Comparison of ENCODE assay signal across 11 cellular contexts in the genomic region with DNA sequence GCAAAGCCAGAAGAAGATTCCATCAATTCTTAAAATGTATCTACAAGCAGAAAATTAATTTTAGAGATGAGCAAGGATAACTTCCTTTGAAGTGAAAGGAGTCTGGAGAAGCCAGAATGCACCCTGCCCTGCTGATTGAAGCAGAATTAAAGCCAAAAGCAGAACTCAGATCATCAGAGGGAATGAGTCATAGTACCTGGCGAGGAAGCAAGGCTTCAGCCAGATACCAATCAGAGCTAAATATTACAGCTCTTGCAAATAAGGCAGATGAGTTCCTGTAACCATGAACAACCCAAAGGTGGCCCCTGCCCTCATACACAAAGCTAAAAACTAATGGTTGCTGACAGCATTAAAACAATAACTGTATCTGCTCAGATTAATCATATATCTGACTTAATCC. TPM values are rescaled to one million over a fixed set of nuclear protein-coding genes. Genes with fewer than 3 reads are reported as not detected.
DNase-seq lines count a peak whose midpoint lies in the region; ATAC-seq and TF ChIP-seq lines count a peak whose summit lies in the region.
"Had no signal": no experiment of that assay in that cellular context is flagged by ENCODE, and none has a peak within 500 bp of the region (broad histone marks: within the 10 kb centered on the region; RNA-seq: fewer than 3 reads in every experiment).

No MANE protein-coding gene starts in this region.

- peak overlapping the region; percentile 32 to 46 for H3K4me3 ChIP-seq in HCT116 (replicated peaks in 1 of 2; ENCODE audit: low read depth in 1 of 2, low read length in 2 of 2)
- H3K4me3 ChIP-seq in fibroblast of villous mesenchyme (ENCODE audit: low read depth, low read length), result no peak overlapping the region

- DNase-seq in HCT116 (ENCODE audit: low read depth, low spot score), result peak; percentile 71
- peak; percentile 30 for DNase-seq in SKM-1 (lab: John Stamatoyannopoulos, UW; ENCODE audit: unreplicated experiment)
- peak; percentile 37 for DNase-seq in fibroblast of villous mesenchyme (ENCODE audit: low read depth)
- no peak for DNase-seq in D341Med (ENCODE audit: low spot score)
- no peak for DNase-seq in central memory CD4-positive, alpha-beta T cell
- DNase-seq in sciatic nerve (ENCODE audit: low spot score), result no peak
- DNase-seq: dermis blood vessel endothelial cell, posterior cingulate gyrus had no signal

- peak overlapping the region; percentile 34 for H3K9ac ChIP-seq in HCT116 (ENCODE audit: low read length)

- intact Hi-C loops in HCT116 (cut with micrococcal nuclease) (no loop called here), sciatic nerve (cut with DNase I) (no loop called here)

- H4K20me1 ChIP-seq in HCT116 (ENCODE audit: insufficient read depth), result no peaks in the 10 kb centered on the region

- BruUV-seq in HCT116 (replicated peaks; lab: Mats Ljungman, UMichigan), result no TSS peak

- H3K4me1 ChIP-seq in HCT116 (ENCODE audit: control insufficient read depth in 1 of 2, insufficient read depth in 2 of 2, low read length in 2 of 2), result peaks cover 29 to 34% of the 10 kb centered on the region in 2 experiments

- H3K27me3 ChIP-seq in HCT116 (ENCODE audit: insufficient read depth, low read length), result no peaks in the 10 kb centered on the region

- H2AFZ ChIP-seq in HCT116 (ENCODE audit: low read depth, low read length, poor library complexity, severe bottlenecking), result no peak overlapping the region

- TF ChIP-seq CTCF in 22Rv1 (IDR thresholded peaks at IDR 0.05) (no peak), HCT116 (IDR thresholded peaks at IDR 0.05 in 2 of 3, conservative IDR thresholded peaks at IDR 0.05 in 1 of 3; ENCODE audit: borderline replicate concordance in 1 of 3, insufficient read depth in 1 of 3, low read depth in 2 of 3, low read length in 2 of 3) (no peak), fibroblast of villous mesenchyme (IDR thresholded peaks at IDR 0.05; ENCODE audit: insufficient read depth, low read depth, low read length) (no peak)

- RAD21 ChIA-PET in HCT116 (lab: Charles Lee; ENCODE audit: low non-redundant PET in 1 of 2, low total read pairs in 2 of 2, uncharacterized antibody in 2 of 2, unreplicated experiment in 2 of 2), result interaction anchor here in 1 of 2 experiments (1.6 kb wide), 1 partner anchor 97 kb away, joined by 3 read pairs; no protein-coding TSS in a partner anchor

- no peaks in the 10 kb centered on the region for H3K36me3 ChIP-seq in HCT116 (ENCODE audit: control insufficient read depth in 1 of 2, insufficient read depth in 2 of 2, low read length in 2 of 2)

- no peak for TF ChIP-seq POLR2A in HCT116 (IDR thresholded peaks at IDR 0.05; ENCODE audit: borderline replicate concordance, extremely low read depth, insufficient read depth, insufficient read length)

- H3K9me3 ChIP-seq in HCT116 (ENCODE audit: control insufficient read depth in 1 of 2, insufficient read depth in 1 of 2, low read depth in 1 of 2, low read length in 2 of 2), result peaks cover 5 to 13% of the 10 kb centered on the region in 2 experiments; a peak in 1 of 4 replicates

- H3K79me2 ChIP-seq in HCT116 (ENCODE audit: insufficient read depth, low read length), result peaks cover 90% of the 10 kb centered on the region

- no peaks in the 10 kb centered on the region for H3K9me2 ChIP-seq in HCT116 (ENCODE audit: insufficient read depth)

- CTCF ChIA-PET in HCT116 (lab: Charles Lee), result interaction anchor here (0.6 to 1.2 kb wide), 2 partner anchors 9 to 33 kb away, joined by 3 read pairs; no protein-coding TSS in a partner anchor

- H3K27ac ChIP-seq in 22Rv1 (peak overlapping the region; percentile 31; the same call in 1 of the 2 replicates), HCT116 (ENCODE audit: low read depth, low read length) (peak overlapping the region; percentile 80)
- H3K27ac ChIP-seq: C4-2B had no signal

- ATAC-seq in HCT116, result peak; percentile 96
- ATAC-seq in HG03469 (IDR thresholded peaks at IDR 0.05; ENCODE audit: unreplicated experiment), result no peak
- ATAC-seq in sciatic nerve, result no peak

- H3K4me2 ChIP-seq in HCT116 (ENCODE audit: low read length), result peak overlapping the region; percentile 66

- POLR2A ChIA-PET in HCT116 (lab: Charles Lee), result interaction anchor here (0.9 kb wide), 1 partner anchor 13 kb away, joined by 3 read pairs; no protein-coding TSS in a partner anchor

- no peak for TF ChIP-seq RAD21 in HCT116 (IDR thresholded peaks at IDR 0.05; ENCODE audit: low read depth)

TF ChIP-seq in HCT116, 20 proteins besides CTCF, POLR2A, EP300 and RAD21:
- TF ChIP-seq FOSL1 (IDR thresholded peaks at IDR 0.05; ENCODE audit: low read depth) (peak; percentile 80), POLR2AphosphoS5 (IDR thresholded peaks at IDR 0.05; ENCODE audit: low read depth, low read length) (0 out of 2 replicates have a peak, but pooled peaks have one; percentile 25), SIN3A (IDR thresholded peaks at IDR 0.05; ENCODE audit: low read depth) (0 out of 2 replicates have a peak, but pooled peaks have one; percentile 44), ZNF274 (IDR thresholded peaks at IDR 0.05; ENCODE audit: low read depth, low read length) (no peak), SRF (IDR thresholded peaks at IDR 0.05; ENCODE audit: low read depth) (peak; percentile 61; the same call in 1 of the 2 replicates), SP1 (IDR thresholded peaks at IDR 0.05; ENCODE audit: low read depth) (peak; percentile 56; the same call in 1 of the 2 replicates), CBX3 (IDR thresholded peaks at IDR 0.05; ENCODE audit: low read depth) (peak; percentile 74), YY1 (IDR thresholded peaks at IDR 0.05; ENCODE audit: extremely low read depth, insufficient replicate concordance, low read depth, low read length) (no peak), CEBPB (IDR thresholded peaks at IDR 0.05; ENCODE audit: low read depth) (peak; percentile 34; the same call in 1 of the 2 replicates), JUND (IDR thresholded peaks at IDR 0.05) (peak; percentile 84), EZH2phosphoT487 (IDR thresholded peaks at IDR 0.05; ENCODE audit: borderline replicate concordance) (no peak), TCF7L2 (IDR thresholded peaks at IDR 0.05; ENCODE audit: borderline replicate concordance, extremely low read depth, insufficient read depth, insufficient read length) (peak; percentile 40)
- TF ChIP-seq, protein P1, sequence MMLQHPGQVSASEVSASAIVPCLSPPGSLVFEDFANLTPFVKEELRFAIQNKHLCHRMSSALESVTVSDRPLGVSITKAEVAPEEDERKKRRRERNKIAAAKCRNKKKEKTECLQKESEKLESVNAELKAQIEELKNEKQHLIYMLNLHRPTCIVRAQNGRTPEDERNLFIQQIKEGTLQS (IDR thresholded peaks at IDR 0.05), result no peak

RNA-seq across cellular contexts. Expression of a gene that starts 10.4 kb away (rescaled TPM):
- total RNA-seq in HCT116 (2021; ENCODE audit: unreplicated experiment) (32.2 TPM), fibroblast of villous mesenchyme (0.86 and 2.3 TPM in 2 replicates), sciatic nerve (0.94 TPM)
- 18.9 and 20.6 TPM in 2 replicates for polyA plus RNA-seq in HCT116 (2012)
- total RNA-seq: dermis blood vessel endothelial cell had no signal

RNA-seq across cellular contexts. Expression of a gene that starts 24.3 kb away (rescaled TPM):
- 56.8 TPM for total RNA-seq in HCT116 (2021; ENCODE audit: unreplicated experiment)
- 18.8 and 32.8 TPM in 2 replicates for polyA plus RNA-seq in HCT116 (2012)
- 39.3 and 53.5 TPM in 2 replicates for total RNA-seq in fibroblast of villous mesenchyme
- 27.6 TPM for total RNA-seq in sciatic nerve

Comparison
In these comparisons a context has a peak if more than half of its experiments do, and no peak if none do; other contexts are left out.
1. DNase-seq: peak in HCT116 (single experiment), SKM-1 (single experiment) and fibroblast of villous mesenchyme (single experiment); none in D341Med (single experiment), central memory CD4-positive, alpha-beta T cell (single experiment) and sciatic nerve (single experiment).
2. RNA of a gene that starts 10.4 kb away (total RNA-seq): 32.2 TPM in HCT116 (single experiment); 0.94 TPM in sciatic nerve (single experiment) and 0.86 to 2.3 TPM in fibroblast of villous mesenchyme; every median in the first group is over 10 times any median in the second.